ENCODE assay signal across 1 cellular context in genomic region chr2:168457177-168457905, GRCh38.
TF ChIP-seq lines count a peak whose summit lies in the region.

No MANE protein-coding gene starts in this region.

TF ChIP-seq in HepG2, 621 proteins besides CTCF, POLR2A, EP300 and RAD21 (continued from another document):
- TF ChIP-seq ZNF782 (CRISPR knock-in tag; IDR thresholded peaks at IDR 0.05; ENCODE audit: borderline replicate concordance) (0 out of 2 replicates have a peak, but pooled peaks have one; percentile 15), STAT5B (CRISPR knock-in tag; IDR thresholded peaks at IDR 0.05) (no peak), ZSCAN29 (CRISPR knock-in tag; conservative IDR thresholded peaks at IDR 0.05) (0 out of 2 replicates have a peak, but pooled peaks have one; percentile 14), ZNF546 (CRISPR knock-in tag; conservative IDR thresholded peaks at IDR 0.05) (no peak), MTF2 (CRISPR knock-in tag; IDR thresholded peaks at IDR 0.05; ENCODE audit: borderline replicate concordance) (no peak), ZNF10 (CRISPR knock-in tag; IDR thresholded peaks at IDR 0.05; ENCODE audit: borderline replicate concordance, low read depth) (no peak), JUN (CRISPR knock-in tag; IDR thresholded peaks at IDR 0.05) (no peak), SCMH1 (CRISPR knock-in tag; IDR thresholded peaks at IDR 0.05; ENCODE audit: borderline replicate concordance) (no peak), NCOA2 (CRISPR knock-in tag; IDR thresholded peaks at IDR 0.05) (no peak), KLF6 (CRISPR knock-in tag; IDR thresholded peaks at IDR 0.05) (no peak), AHR (CRISPR knock-in tag; IDR thresholded peaks at IDR 0.05) (no peak), SALL1 (CRISPR knock-in tag; IDR thresholded peaks at IDR 0.05) (no peak), NR3C1 (CRISPR knock-in tag; IDR thresholded peaks at IDR 0.05) (no peak), SMARCC2 (IDR thresholded peaks at IDR 0.05) (no peak), ZKSCAN5 (CRISPR knock-in tag; IDR thresholded peaks at IDR 0.05) (no peak), KAT7 (CRISPR knock-in tag; IDR thresholded peaks at IDR 0.05; ENCODE audit: borderline replicate concordance) (no peak), HMGXB3 (CRISPR knock-in tag; IDR thresholded peaks at IDR 0.05; ENCODE audit: borderline replicate concordance) (no peak), ZSCAN20 (CRISPR knock-in tag; IDR thresholded peaks at IDR 0.05; ENCODE audit: borderline replicate concordance) (peak; percentile 40; the same call in 1 of the 2 replicates), ZNF747 (CRISPR knock-in tag; IDR thresholded peaks at IDR 0.05; ENCODE audit: borderline replicate concordance) (0 out of 2 replicates have a peak, but pooled peaks have one; percentile 12), GTF3A (CRISPR knock-in tag; conservative IDR thresholded peaks at IDR 0.05) (no peak), MTA3 (CRISPR knock-in tag; IDR thresholded peaks at IDR 0.05) (no peak), SIX1 (CRISPR knock-in tag; IDR thresholded peaks at IDR 0.05; ENCODE audit: borderline replicate concordance) (no peak), TEAD2 (CRISPR knock-in tag; IDR thresholded peaks at IDR 0.05) (no peak), ZNF383 (CRISPR knock-in tag; IDR thresholded peaks at IDR 0.05; ENCODE audit: borderline replicate concordance) (peak; percentile 7; the same call in 1 of the 2 replicates), ZNF362 (CRISPR knock-in tag; IDR thresholded peaks at IDR 0.05; ENCODE audit: borderline replicate concordance) (no peak), ZNF260 (CRISPR knock-in tag; IDR thresholded peaks at IDR 0.05; ENCODE audit: borderline replicate concordance, low read depth) (no peak), ZNF784 (CRISPR knock-in tag; IDR thresholded peaks at IDR 0.05; ENCODE audit: borderline replicate concordance) (0 out of 2 replicates have a peak, but pooled peaks have one; percentile 10), HNF4G (IDR thresholded peaks at IDR 0.05; ENCODE audit: borderline replicate concordance, low read depth, low read length) (no peak), HNF4G (CRISPR knock-in tag; IDR thresholded peaks at IDR 0.05; ENCODE audit: borderline replicate concordance, low read depth) (no peak), ZNF792 (CRISPR knock-in tag; IDR thresholded peaks at IDR 0.05) (0 out of 2 replicates have a peak, but pooled peaks have one; percentile 1), MBNL3 (CRISPR knock-in tag; conservative IDR thresholded peaks at IDR 0.05) (no peak), KAT8 (CRISPR knock-in tag; IDR thresholded peaks at IDR 0.05) (0 out of 2 replicates have a peak, but pooled peaks have one; percentile 8), ZNF552 (CRISPR knock-in tag; IDR thresholded peaks at IDR 0.05; ENCODE audit: borderline replicate concordance) (no peak), KAT2B (IDR thresholded peaks at IDR 0.05; ENCODE audit: borderline replicate concordance, low read depth, low read length) (no peak)
- TF ChIP-seq, protein P1, sequence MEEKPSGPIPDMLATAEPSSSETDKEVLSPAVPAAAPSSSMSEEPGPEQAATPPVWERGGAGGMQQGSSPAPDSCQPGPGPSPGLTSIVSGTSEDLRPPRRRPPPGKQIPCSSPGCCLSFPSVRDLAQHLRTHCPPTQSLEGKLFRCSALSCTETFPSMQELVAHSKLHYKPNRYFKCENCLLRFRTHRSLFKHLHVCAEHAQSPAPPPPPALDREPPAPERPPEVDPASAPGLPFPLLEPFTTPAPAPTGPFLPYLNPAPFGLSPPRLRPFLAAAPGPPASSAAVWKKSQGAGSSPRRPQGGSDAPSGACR (CRISPR knock-in tag; IDR thresholded peaks at IDR 0.05): peak; percentile 27; the same call in 1 of the 2 replicates
- TF ChIP-seq, protein P2, sequence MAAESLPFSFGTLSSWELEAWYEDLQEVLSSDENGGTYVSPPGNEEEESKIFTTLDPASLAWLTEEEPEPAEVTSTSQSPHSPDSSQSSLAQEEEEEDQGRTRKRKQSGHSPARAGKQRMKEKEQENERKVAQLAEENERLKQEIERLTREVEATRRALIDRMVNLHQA (CRISPR knock-in tag; IDR thresholded peaks at IDR 0.05): no peak
- TF ChIP-seq, protein P3, sequence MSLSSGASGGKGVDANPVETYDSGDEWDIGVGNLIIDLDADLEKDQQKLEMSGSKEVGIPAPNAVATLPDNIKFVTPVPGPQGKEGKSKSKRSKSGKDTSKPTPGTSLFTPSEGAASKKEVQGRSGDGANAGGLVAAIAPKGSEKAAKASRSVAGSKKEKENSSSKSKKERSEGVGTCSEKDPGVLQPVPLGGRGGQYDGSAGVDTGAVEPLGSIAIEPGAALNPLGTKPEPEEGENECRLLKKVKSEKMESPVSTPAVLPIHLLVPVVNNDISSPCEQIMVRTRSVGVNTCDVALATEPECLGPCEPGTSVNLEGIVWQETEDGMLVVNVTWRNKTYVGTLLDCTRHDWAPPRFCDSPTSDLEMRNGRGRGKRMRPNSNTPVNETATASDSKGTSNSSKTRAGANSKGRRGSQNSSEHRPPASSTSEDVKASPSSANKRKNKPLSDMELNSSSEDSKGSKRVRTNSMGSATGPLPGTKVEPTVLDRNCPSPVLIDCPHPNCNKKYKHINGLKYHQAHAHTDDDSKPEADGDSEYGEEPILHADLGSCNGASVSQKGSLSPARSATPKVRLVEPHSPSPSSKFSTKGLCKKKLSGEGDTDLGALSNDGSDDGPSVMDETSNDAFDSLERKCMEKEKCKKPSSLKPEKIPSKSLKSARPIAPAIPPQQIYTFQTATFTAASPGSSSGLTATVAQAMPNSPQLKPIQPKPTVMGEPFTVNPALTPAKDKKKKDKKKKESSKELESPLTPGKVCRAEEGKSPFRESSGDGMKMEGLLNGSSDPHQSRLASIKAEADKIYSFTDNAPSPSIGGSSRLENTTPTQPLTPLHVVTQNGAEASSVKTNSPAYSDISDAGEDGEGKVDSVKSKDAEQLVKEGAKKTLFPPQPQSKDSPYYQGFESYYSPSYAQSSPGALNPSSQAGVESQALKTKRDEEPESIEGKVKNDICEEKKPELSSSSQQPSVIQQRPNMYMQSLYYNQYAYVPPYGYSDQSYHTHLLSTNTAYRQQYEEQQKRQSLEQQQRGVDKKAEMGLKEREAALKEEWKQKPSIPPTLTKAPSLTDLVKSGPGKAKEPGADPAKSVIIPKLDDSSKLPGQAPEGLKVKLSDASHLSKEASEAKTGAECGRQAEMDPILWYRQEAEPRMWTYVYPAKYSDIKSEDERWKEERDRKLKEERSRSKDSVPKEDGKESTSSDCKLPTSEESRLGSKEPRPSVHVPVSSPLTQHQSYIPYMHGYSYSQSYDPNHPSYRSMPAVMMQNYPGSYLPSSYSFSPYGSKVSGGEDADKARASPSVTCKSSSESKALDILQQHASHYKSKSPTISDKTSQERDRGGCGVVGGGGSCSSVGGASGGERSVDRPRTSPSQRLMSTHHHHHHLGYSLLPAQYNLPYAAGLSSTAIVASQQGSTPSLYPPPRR (CRISPR knock-in tag; IDR thresholded peaks at IDR 0.05; ENCODE audit: borderline replicate concordance): no peak
- TF ChIP-seq, protein P4, sequence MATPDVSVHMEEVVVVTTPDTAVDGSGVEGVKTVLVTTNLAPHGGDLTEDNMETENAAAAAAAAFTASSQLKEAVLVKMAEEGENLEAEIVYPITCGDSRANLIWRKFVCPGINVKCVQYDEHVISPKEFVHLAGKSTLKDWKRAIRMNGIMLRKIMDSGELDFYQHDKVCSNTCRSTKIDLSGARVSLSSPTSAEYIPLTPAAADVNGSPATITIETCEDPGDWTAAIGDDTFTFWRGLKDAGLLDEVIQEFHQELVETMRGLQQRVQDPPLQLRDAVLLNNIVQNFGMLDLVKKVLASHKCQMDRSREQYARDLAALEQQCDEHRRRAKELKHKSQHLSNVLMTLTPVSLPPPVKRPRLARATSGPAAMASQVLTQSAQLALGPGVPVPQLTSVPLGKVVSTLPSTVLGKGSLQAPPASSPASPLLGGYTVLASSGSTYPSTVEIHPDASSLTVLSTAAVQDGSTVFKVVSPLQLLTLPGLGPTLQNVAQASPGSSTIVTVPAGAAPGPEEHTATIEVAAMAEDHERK (CRISPR knock-in tag; IDR thresholded peaks at IDR 0.05; ENCODE audit: low read depth): no peak
